In genomic region chr7:47444376-47445098, GRCh38 we compare ENCODE assay signal across 9 cellular contexts.
DNase-seq lines count a peak whose midpoint lies in the region; ATAC-seq, FAIRE-seq and TF ChIP-seq lines count a peak whose summit lies in the region.
"Had no signal": no experiment of that assay in that cellular context is flagged by ENCODE, and none has a peak within 500 bp of the region (broad histone marks: within the 10 kb centered on the region; RNA-seq: fewer than 3 reads in every experiment).

No MANE protein-coding gene starts in this region.

- H3K4me1 Mint-ChIP-seq in osteocyte (ENCODE audit: unreplicated experiment) = peaks cover 34% of the 10 kb centered on the region

- 82% methylated on average over 14 of the region's 14 CpGs; no CpG with 5 or more reads in 1 of the 2 experiments for WGBS in H1 (ENCODE audit: extremely low coverage in 1 of 2, insufficient coverage in 1 of 2, insufficient read length in 1 of 2, insufficient replicate concordance in 2 of 2, low coverage in 1 of 2, low lambda C conversion rate in 2 of 2, missing lambda C conversion rate in 1 of 2), 2 experiments

- peak overlapping the region; percentile 15 for H3K27ac Mint-ChIP-seq in osteocyte (ENCODE audit: unreplicated experiment)

- FAIRE-seq in H1 (lab: Jason Lieb, UNC) = no peak

- no peaks in the 10 kb centered on the region for H3K27me3 Mint-ChIP-seq in osteocyte (ENCODE audit: unreplicated experiment)

- ATAC-seq in GM19455 (IDR thresholded peaks at IDR 0.05; ENCODE audit: unreplicated experiment) (no peak), HG02610 (IDR thresholded peaks at IDR 0.05; ENCODE audit: unreplicated experiment) (no peak), GM21423 (IDR thresholded peaks at IDR 0.05; ENCODE audit: unreplicated experiment) (no peak)

- CTCF ChIA-PET in H1 (lab: Charles Lee; ENCODE audit: partially characterized antibody) = interaction anchor here (1.0 to 4.6 kb wide), 13 partner anchors 9 to 370 kb away, joined by 3 to 27 read pairs (median 5); no protein-coding TSS in a partner anchor

- H3K23me2 ChIP-seq in H1 (ENCODE audit: low read depth, low read length) = no peaks in the 10 kb centered on the region

- H3K4ac ChIP-seq in H1 (replicated peaks; ENCODE audit: insufficient read length, low read depth, low read length) = no peak overlapping the region

- no peak overlapping the region for H3K18ac ChIP-seq in H1 (ENCODE audit: extremely low read depth, low read length)

- peaks cover 0 to 4% (median 0%) of the 10 kb centered on the region in 4 experiments; a peak in 2 of 7 replicates for H3K4me1 ChIP-seq in H1 (replicated peaks in 1 of 4; ENCODE audit: control insufficient read depth in 3 of 4, insufficient read depth in 4 of 4, low read length in 3 of 4)

- POLR2A ChIA-PET in H1 (lab: Charles Lee; ENCODE audit: partially characterized antibody) = interaction anchor here (0.6 to 0.8 kb wide), 2 partner anchors 8 to 13 kb away, joined by 3 read pairs; no protein-coding TSS in a partner anchor

- peaks cover 0 to 6% of the 10 kb centered on the region in 2 experiments for H4K20me1 ChIP-seq in H1 (replicated peaks in 1 of 2; ENCODE audit: control insufficient read depth in 1 of 2, insufficient read depth in 2 of 2, low read length in 2 of 2)

- no peak overlapping the region for H4K8ac ChIP-seq in H1 (ENCODE audit: extremely low read depth, insufficient read depth, low read length)

- peak; percentile 62 to 67 for TF ChIP-seq RAD21 in H1 (IDR thresholded peaks at IDR 0.05 in 1 of 2, conservative IDR thresholded peaks at IDR 0.05 in 1 of 2; ENCODE audit: low read depth in 2 of 2, low read length in 2 of 2)

- DNase-seq in GM03348 (ENCODE audit: low spot score) = peak; percentile 49
- no peak for DNase-seq in LNCaP clone FGC (ENCODE audit: low read depth)
- DNase-seq in H1 (ENCODE audit: low read depth in 1 of 2, low spot score in 2 of 2) = no peak
- DNase-seq in osteocyte (ENCODE audit: extremely low spot score, unreplicated experiment) = no peak
- DNase-seq in NCI-H748 treated with DMSO at 0.1 percent for 48 hours (lab: John Stamatoyannopoulos, UW) = no peak
- DNase-seq: activated CD8-positive, alpha-beta memory T cell treated with anti-CD3 and anti-CD28 coated beads for 24 hours had no signal

- peaks cover 5% of the 10 kb centered on the region; the same call in 1 of the 2 replicates for H3K79me1 ChIP-seq in H1 (ENCODE audit: low read depth, low read length)

- no peak overlapping the region for H3K27ac ChIP-seq in H1 (ENCODE audit: low read depth, low read length)

- no peak overlapping the region for H4K91ac ChIP-seq in H1 (replicated peaks; ENCODE audit: insufficient read length, low read length)

- no peaks in the 10 kb centered on the region for H3K9me3 Mint-ChIP-seq in osteocyte (ENCODE audit: unreplicated experiment)

- H2BK15ac ChIP-seq in H1 (ENCODE audit: low read length) = no peak overlapping the region

- no peak overlapping the region for H3K9ac ChIP-seq in H1 (replicated peaks in 1 of 4; ENCODE audit: extremely low read depth in 1 of 4, low read depth in 3 of 4, low read length in 3 of 4)

- H3K14ac ChIP-seq in H1 (ENCODE audit: insufficient read length) = no peak overlapping the region

- H3K4me3 ChIP-seq in LNCaP clone FGC (ENCODE audit: low read depth, low read length) (no peak overlapping the region), H1 (ENCODE audit: extremely low read depth in 1 of 4, insufficient read depth in 2 of 4, low read depth in 3 of 4, low read length in 4 of 4) (no peak overlapping the region)

- H3K36me3 ChIP-seq in H1 (ENCODE audit: control insufficient read depth in 2 of 4, insufficient read depth in 4 of 4, low read length in 3 of 4) = no peaks in the 10 kb centered on the region

- H2BK20ac ChIP-seq in H1 (ENCODE audit: low read length) = no peak overlapping the region

- TF ChIP-seq CTCF in LNCaP clone FGC (IDR thresholded peaks at IDR 0.05; ENCODE audit: control insufficient read depth, extremely low read depth, insufficient read depth) = peak; percentile 60
- peak in 2 of 3 experiments; percentile 39; a peak in 3 of 4 replicates for TF ChIP-seq CTCF in H1 (IDR thresholded peaks at IDR 0.05; ENCODE audit: control extremely low read depth in 1 of 3, insufficient read depth in 1 of 3, low read depth in 1 of 3, low read length in 3 of 3)
- peak; percentile 59 for TF ChIP-seq CTCF in osteocyte (IDR thresholded peaks at IDR 0.05)

- no peak overlapping the region for H3K4me2 ChIP-seq in H1 (ENCODE audit: insufficient read depth in 1 of 2, low read depth in 2 of 2, low read length in 2 of 2)

- H2AFZ ChIP-seq in H1 (ENCODE audit: low read length) = no peak overlapping the region

- H3K79me2 ChIP-seq in H1 (ENCODE audit: control insufficient read depth in 1 of 2, insufficient read depth in 2 of 2, low read length in 2 of 2) = no peaks in the 10 kb centered on the region; a peak in 1 of 4 replicates

- H3K27me3 ChIP-seq in H1 (replicated peaks in 1 of 4; ENCODE audit: control insufficient read depth in 3 of 4, extremely low read depth in 1 of 4, insufficient read depth in 3 of 4, low read length in 3 of 4) = no peaks in the 10 kb centered on the region

- H3K56ac ChIP-seq in H1 (replicated peaks; ENCODE audit: insufficient read length, low read depth, low read length) = no peak overlapping the region

- H2AK5ac ChIP-seq in H1 (ENCODE audit: low read depth, low read length) = no peak overlapping the region

- H3K23ac ChIP-seq in H1 (ENCODE audit: insufficient read length) = no peak overlapping the region

- H2BK120ac ChIP-seq in H1 (replicated peaks; ENCODE audit: low read depth, low read length) = no peak overlapping the region

- H2BK5ac ChIP-seq in H1 (ENCODE audit: low read depth, low read length) = no peak overlapping the region

- TF ChIP-seq POLR2A in H1 (IDR thresholded peaks at IDR 0.05; ENCODE audit: control extremely low read depth in 1 of 2, low read depth in 2 of 2, low read length in 2 of 2) = no peak

- no peak overlapping the region for H2BK12ac ChIP-seq in H1 (ENCODE audit: low read depth, low read length)

- TF ChIP-seq EP300 in H1 (IDR thresholded peaks at IDR 0.05; ENCODE audit: borderline replicate concordance in 1 of 2, low read depth in 2 of 2, low read length in 2 of 2) = no peak

- H4K5ac ChIP-seq in H1 (ENCODE audit: insufficient read length, low read depth, low read length) = no peak overlapping the region

- no peaks in the 10 kb centered on the region for H3K9me3 ChIP-seq in H1 (ENCODE audit: insufficient read depth in 2 of 2, low read depth in 1 of 2, low read length in 1 of 2)

- peaks cover 10% of the 10 kb centered on the region for H3K36me3 Mint-ChIP-seq in osteocyte (ENCODE audit: unreplicated experiment)

- no peak overlapping the region for H3K4me3 Mint-ChIP-seq in osteocyte (ENCODE audit: unreplicated experiment)

TF ChIP-seq in H1, 55 proteins besides CTCF, POLR2A, EP300 and RAD21:
- TF ChIP-seq E2F6 (IDR thresholded peaks at IDR 0.05) (no peak), TCF12 (IDR thresholded peaks at IDR 0.05; ENCODE audit: low read depth, low read length) (no peak), KDM5A (IDR thresholded peaks at IDR 0.05; ENCODE audit: low read length) (no peak), MAFK (IDR thresholded peaks at IDR 0.05; ENCODE audit: low read depth, low read length) (no peak), JUND (IDR thresholded peaks at IDR 0.05; ENCODE audit: low read length) (no peak), SIX5 (IDR thresholded peaks at IDR 0.05; ENCODE audit: low read depth, low read length) (no peak), GABPA (IDR thresholded peaks at IDR 0.05; ENCODE audit: borderline replicate concordance, insufficient read depth, low read length) (no peak), RXRA (IDR thresholded peaks at IDR 0.05; ENCODE audit: insufficient read depth, low read depth, low read length) (no peak), FOSL1 (IDR thresholded peaks at IDR 0.05; ENCODE audit: insufficient read depth, low read depth, low read length) (no peak), CEBPB (IDR thresholded peaks at IDR 0.05; ENCODE audit: low read depth, low read length) (no peak), POLR2AphosphoS5 (IDR thresholded peaks at IDR 0.05; ENCODE audit: low read depth, low read length) (no peak)
